19 cellular contexts compared by ENCODE assay signal in genomic region chr19:46030861-46031550, GRCh38. TPM values are rescaled to one million over a fixed set of nuclear protein-coding genes. Genes with fewer than 3 reads are reported as not detected.
"Had no signal": no experiment of that assay in that cellular context is flagged by ENCODE, and none has a peak within 500 bp of the region (broad histone marks: within the 10 kb centered on the region; RNA-seq: fewer than 3 reads in every experiment).

No MANE protein-coding gene starts in this region.

- DNase-seq: activated CD4-positive, alpha-beta T cell treated with anti-CD3 and anti-CD28 coated beads, Interleukin-2, amount 50 U/mL, for 4 hours; activated effector memory CD4-positive, alpha-beta T cell treated with Interleukin-2 at 50 U/mL for 16 hours; activated T-cell treated with anti-CD3 and anti-CD28 coated beads, Interleukin-2, amount 50 U/mL, for 1 hour; amygdala; dorsolateral prefrontal cortex; gastrocnemius medialis; heart right ventricle; left ventricle myocardium superior; naive B cell; nucleus accumbens; right lobe of liver; stimulated activated naive CD4-positive, alpha-beta T cell; trophoblast cell had no signal

- H3K36me3 Mint-ChIP-seq: activated naive CD4-positive, alpha-beta T cell treated with anti-CD3 and anti-CD28 coated beads, Interleukin-2, amount 50 U/mL, for 72 hours had no signal

- H3K4me1 ChIP-seq: gastrocnemius medialis, prostate gland, right lobe of liver had no signal

- H3K4me3 Mint-ChIP-seq: naive B cell had no signal

- H3K9me3 ChIP-seq: gastrocnemius medialis, heart right ventricle, prostate gland, right lobe of liver had no signal

- H3K4me3 ChIP-seq: dorsolateral prefrontal cortex, gastrocnemius medialis, heart right ventricle, prostate gland, right lobe of liver had no signal

- H3K27ac Mint-ChIP-seq: activated naive CD4-positive, alpha-beta T cell treated with anti-CD3 and anti-CD28 coated beads, Interleukin-2, amount 50 U/mL, for 72 hours; naive B cell had no signal

- H3K36me3 ChIP-seq: gastrocnemius medialis, heart right ventricle, prostate gland, right lobe of liver had no signal

- H3K27me3 ChIP-seq: right lobe of liver had no signal

- ATAC-seq: activated CD4-positive, CD25-positive, alpha-beta regulatory T cell treated with anti-CD3 and anti-CD28 coated beads, Interleukin-2, amount 50 U/mL, for 24 hours; activated naive CD4-positive, alpha-beta T cell treated with anti-CD3 and anti-CD28 coated beads, Interleukin-2, amount 50 U/mL, for 72 hours; gastrocnemius medialis; heart right ventricle; left ventricle myocardium superior; right lobe of liver had no signal

- H3K27ac ChIP-seq: dorsolateral prefrontal cortex, gastrocnemius medialis, heart right ventricle, prostate gland, right lobe of liver had no signal

- H3K9me3 Mint-ChIP-seq: activated naive CD4-positive, alpha-beta T cell treated with anti-CD3 and anti-CD28 coated beads, Interleukin-2, amount 50 U/mL, for 72 hours had no signal

RNA-seq across cellular contexts. Expression of gene PGLYRP1, which starts 8.2 kb away (rescaled TPM):
- total RNA-seq: activated naive CD4-positive, alpha-beta T cell treated with anti-CD3 and anti-CD28 coated beads, Interleukin-2, amount 50 U/mL, for 72 hours; bronchial epithelial cell; gastrocnemius medialis; prostate gland; T-helper 2 cell treated with Interferon-gamma antibody and Interleukin-4, amounts not matched to agents 100 ng/mL and 5 ng/mL, for 36 hours had no signal
- polyA plus RNA-seq: keratinocyte had no signal

RNA-seq across cellular contexts. Expression of gene IGFL4, which starts 9.8 kb away (rescaled TPM):
- total RNA-seq: activated naive CD4-positive, alpha-beta T cell treated with anti-CD3 and anti-CD28 coated beads, Interleukin-2, amount 50 U/mL, for 72 hours; bronchial epithelial cell; gastrocnemius medialis; heart right ventricle; left ventricle myocardium superior; prostate gland; right lobe of liver; T-helper 2 cell treated with Interferon-gamma antibody and Interleukin-4, amounts not matched to agents 100 ng/mL and 5 ng/mL, for 36 hours had no signal
- polyA plus RNA-seq: heart right ventricle, keratinocyte had no signal

RNA-seq across cellular contexts. Expression of gene NOVA2, which starts 57.3 kb away (rescaled TPM):
- total RNA-seq: bronchial epithelial cell had no signal
- polyA plus RNA-seq: keratinocyte had no signal
